Comparison of ENCODE assay signal across 8 cellular contexts in the genomic region with DNA sequence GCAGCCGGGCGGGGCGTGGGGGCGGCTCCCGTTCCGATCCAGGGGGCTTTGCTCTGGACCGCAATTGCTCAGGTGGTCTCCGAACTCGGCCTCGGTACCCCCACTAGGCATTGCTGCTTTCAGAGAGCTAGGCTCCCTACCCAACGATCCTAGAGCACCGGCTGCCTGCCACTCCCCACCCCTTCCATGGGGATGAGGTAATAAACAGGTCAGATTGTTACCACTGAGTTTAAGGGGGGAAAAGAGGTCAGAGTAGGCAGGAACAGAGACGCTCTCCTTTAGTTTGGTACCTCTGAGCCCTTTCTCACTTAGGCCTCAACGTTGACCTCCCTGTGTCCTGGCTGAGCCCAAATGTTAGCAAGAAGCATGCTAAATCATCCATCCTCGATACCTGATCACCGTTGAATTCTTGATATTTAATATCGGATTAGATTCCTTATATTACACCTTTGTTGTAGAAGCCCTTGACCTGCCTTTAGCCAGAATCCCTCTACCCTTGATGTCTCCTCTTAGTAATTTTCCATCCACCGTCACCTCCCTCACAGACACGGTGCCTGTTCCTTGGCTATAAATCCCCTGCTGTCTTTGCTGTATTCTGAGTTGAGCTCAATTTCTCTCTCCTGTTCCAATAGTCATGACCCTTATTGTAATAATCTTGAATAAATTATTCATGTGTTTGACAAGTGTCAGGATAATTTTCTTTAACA. TPM values are rescaled to one million over a fixed set of nuclear protein-coding genes. Genes with fewer than 3 reads are reported as not detected.
DNase-seq lines count a peak whose midpoint lies in the region; ATAC-seq and TF ChIP-seq lines count a peak whose summit lies in the region.

No MANE protein-coding gene starts in this region.

- H3K27me3 ChIP-seq in DND-41 (ENCODE audit: insufficient read depth, low read length, poor library complexity) = no peaks in the 10 kb centered on the region
- no peaks in the 10 kb centered on the region for H3K27me3 ChIP-seq in colonic mucosa
- H3K27me3 ChIP-seq in aorta (ENCODE audit: control insufficient read depth in 1 of 2, insufficient read depth in 2 of 2, low read length in 1 of 2) = no peaks in the 10 kb centered on the region

- peak overlapping the region; percentile 78 for H3K4me2 ChIP-seq in DND-41 (ENCODE audit: insufficient read depth, low read length)

- peak overlapping the region; percentile 95 for H2AFZ ChIP-seq in DND-41 (ENCODE audit: low read depth, low read length)

- H3K9me3 ChIP-seq in DND-41 (ENCODE audit: insufficient read depth, low read length, severe bottlenecking) (no peaks in the 10 kb centered on the region), colonic mucosa (no peaks in the 10 kb centered on the region), aorta (ENCODE audit: control insufficient read depth, low read length) (no peaks in the 10 kb centered on the region)

- H3K36me3 ChIP-seq in DND-41 (ENCODE audit: insufficient read depth, low read length) (peaks cover 3% of the 10 kb centered on the region; the same call in 1 of the 2 replicates), colonic mucosa (no peaks in the 10 kb centered on the region), aorta (ENCODE audit: control insufficient read depth in 1 of 2, insufficient read depth in 2 of 2, low read length in 1 of 2) (peaks cover 0 to 2% of the 10 kb centered on the region in 2 donors)

- no peaks in the 10 kb centered on the region for H3K9me3 Mint-ChIP-seq in mesothelial cell of epicardium

- H3K4me1 ChIP-seq in DND-41 (ENCODE audit: insufficient read depth, low read length) (peaks cover 74% of the 10 kb centered on the region), colonic mucosa (no peaks in the 10 kb centered on the region), aorta (ENCODE audit: control insufficient read depth in 1 of 2, insufficient read depth in 2 of 2, low read length in 2 of 2) (no peaks in the 10 kb centered on the region)

- WGBS in aorta, 2 donors = 9% methylated on average over 18 to 19 of the region's 19 CpGs

- H3K27ac Mint-ChIP-seq in mesothelial cell of epicardium = peak overlapping the region; percentile 86

- intact Hi-C loops in colonic mucosa (cut with DNase I) (no loop called here), aorta (cut with DNase I) (loop anchor here (2.0 to 10.0 kb wide), 5 partner anchors 65 to 191 kb away; no protein-coding TSS in a partner anchor)

- TF ChIP-seq CTCF in DND-41 (IDR thresholded peaks at IDR 0.05; ENCODE audit: borderline replicate concordance, extremely low read depth, low read length, poor library complexity, severe bottlenecking) (no peak), colonic mucosa (IDR thresholded peaks at IDR 0.05) (no peak), mesothelial cell of epicardium (IDR thresholded peaks at IDR 0.05; ENCODE audit: unreplicated experiment) (no peak)

- H3K4me1 Mint-ChIP-seq in mesothelial cell of epicardium = peaks cover 27% of the 10 kb centered on the region

- H3K4me3 ChIP-seq in DND-41 (ENCODE audit: low read depth in 1 of 2, low read length in 2 of 2) (peak overlapping the region; percentile 69 to 85), colonic mucosa (peak overlapping the region; percentile 93), aorta (ENCODE audit: low read length in 2 of 2) (peak overlapping the region; percentile 68 to 82)

- H3K27ac ChIP-seq in DND-41 (ENCODE audit: low read length) (peak overlapping the region; percentile 84), colonic mucosa (peak overlapping the region; percentile 98), aorta (ENCODE audit: low read depth in 1 of 2, low read length in 2 of 2) (peak overlapping the region; percentile 53 to 93)

- no peaks in the 10 kb centered on the region for H3K27me3 Mint-ChIP-seq in mesothelial cell of epicardium (ENCODE audit: low read depth)

- ATAC-seq in DND-41 (ENCODE audit: insufficient read depth, low read depth) (no peak; the same call in 2 of the 3 replicates), GM21737 (IDR thresholded peaks at IDR 0.05; ENCODE audit: unreplicated experiment) (peak; percentile 9), aorta (ENCODE audit: low FRiP score) (peak; percentile 56), HG03196 (IDR thresholded peaks at IDR 0.05; ENCODE audit: unreplicated experiment) (no peak)

- H3K36me3 Mint-ChIP-seq in mesothelial cell of epicardium = peaks cover 3% of the 10 kb centered on the region

- peaks cover 5% of the 10 kb centered on the region; the same call in 1 of the 2 replicates for H4K20me1 ChIP-seq in DND-41 (ENCODE audit: insufficient read depth, low read length)

- H3K9ac ChIP-seq in DND-41 (ENCODE audit: low read depth, low read length) (peak overlapping the region; percentile 85), colonic mucosa (ENCODE audit: low read depth in 2 of 2, low read length in 2 of 2) (peak overlapping the region; percentile 95)

- peaks cover 42% of the 10 kb centered on the region for H3K79me2 ChIP-seq in DND-41 (ENCODE audit: insufficient read depth, low read length)

- DNase-seq in DND-41 (no peak), NCI-H748 treated with DMSO at 0.1 percent for 48 hours (lab: John Stamatoyannopoulos, UW) (peak; percentile 70), colonic mucosa (no peak), mesothelial cell of epicardium (ENCODE audit: low spot score in 2 of 2, unreplicated experiment in 2 of 2) (no peak), aorta (no peak), GF-D8 (lab: John Stamatoyannopoulos, UW) (no peak)

- H3K4me3 Mint-ChIP-seq in mesothelial cell of epicardium = peak overlapping the region; percentile 86

RNA-seq across cellular contexts. Expression of gene PLPP1, which starts 0.6 kb away (rescaled TPM):
- 10 to 100 TPM; 53.0 to 85.7 TPM for total RNA-seq in colonic mucosa
- 27.6 to 31.8 TPM (median 30.5 TPM) in 3 replicates for total RNA-seq in mesothelial cell of epicardium
- total RNA-seq in aorta = 100 to 1,000 TPM; 127 to 214 TPM
- 100 to 1,000 TPM; 104 to 535 TPM for polyA plus RNA-seq in aorta

Comparison
In these comparisons a context has a peak if more than half of its experiments do, and no peak if none do; other contexts are left out.
1. ATAC-seq: peak in GM21737 (single experiment) and aorta (single experiment); none in DND-41 (single experiment) and HG03196 (single experiment).
2. Peak in every context shown above with its lines, with median percentiles within 50 percentile points of each other: H3K27ac ChIP-seq and H3K4me3 ChIP-seq.